Comparison of ENCODE assay signal across 25 cellular contexts in the genomic region with DNA sequence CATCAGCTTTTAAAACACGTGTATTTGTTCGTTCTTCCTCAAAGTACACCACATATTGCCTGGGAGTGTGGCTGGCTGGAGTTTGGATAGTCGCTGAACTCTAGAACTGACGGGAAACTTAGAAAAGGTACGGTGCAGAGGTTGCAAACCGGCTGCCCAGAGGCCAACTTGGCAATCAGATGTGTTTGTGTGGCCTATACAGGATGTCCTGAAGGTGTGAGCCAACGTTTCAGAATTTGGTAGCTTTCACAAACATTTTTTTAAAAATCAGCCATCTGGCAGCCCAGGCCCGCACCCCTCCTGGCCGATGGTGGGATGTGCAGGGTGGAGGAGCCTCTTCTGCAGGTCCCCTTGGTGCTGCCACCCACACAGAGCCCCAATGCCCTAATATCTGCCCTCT.
"Had no signal": no experiment of that assay in that cellular context is flagged by ENCODE, and none has a peak within 500 bp of the region (broad histone marks: within the 10 kb centered on the region; RNA-seq: fewer than 3 reads in every experiment).

No MANE protein-coding gene starts in this region.

- DNase-seq: activated CD4-positive, alpha-beta T cell treated with anti-CD3 and anti-CD28 coated beads, Interleukin-2, amount 50 U/mL, for 1 hour; activated CD4-positive, CD25-positive, alpha-beta regulatory T cell treated with anti-CD3 and anti-CD28 coated beads, Interleukin-2, amount 50 U/mL, for 72 hours; activated CD8-positive, alpha-beta memory T cell treated with anti-CD3 and anti-CD28 coated beads, Interleukin-2, amount 50 U/mL, for 48 hours; activated effector memory CD4-positive, alpha-beta T cell treated with Interleukin-2 at 50 U/mL for 16 hours; activated naive CD4-positive, alpha-beta T cell treated with anti-CD3 and anti-CD28 coated beads, Interleukin-2, amount 50 U/mL, for 16 hours; activated T-cell treated with anti-CD3 and anti-CD28 coated beads, Interleukin-2, amount 50 U/mL, for 48 hours; cerebellar nuclear complex; cortex of kidney; effector CD8-positive, alpha-beta T cell; foreskin keratinocyte; glutamatergic neuron; hypothalamus; islet precursor cell; nephron progenitor cell; nucleus accumbens; retina; stimulated activated CD4-positive, alpha-beta T cell treated with anti-CD3 and anti-CD28 coated beads, Interleukin-12 subunit alpha, Interleukin-12 subunit beta, amount 100 ng/mL, for 4 hours; stimulated activated CD4-positive, alpha-beta T cell treated with anti-CD3 and anti-CD28 coated beads, Interleukin-1b, Interleukin-23, amount 100 ng/mL, for 48 hours; stimulated activated CD8-positive, alpha-beta memory T cell treated with anti-CD3 and anti-CD28 coated beads, Interleukin-4, amount 100 ng/mL, for 48 hours; stimulated activated naive CD4-positive, alpha-beta T cell; T-helper 2 cell had no signal

- H3K9me3 ChIP-seq: thyroid gland had no signal

- H3K27me3 ChIP-seq: thyroid gland had no signal

- ATAC-seq: foreskin keratinocyte had no signal

- H3K27ac ChIP-seq: foreskin keratinocyte, thyroid gland, VCaP had no signal

- H3K4me1 ChIP-seq: foreskin keratinocyte, thyroid gland had no signal

- H3K36me3 ChIP-seq: thyroid gland had no signal

- H3K4me3 ChIP-seq: thyroid gland had no signal

- FAIRE-seq: astrocyte, bronchial epithelial cell had no signal
